1 cellular context compared by ENCODE assay signal in genomic region chr4:166735553-166735952, GRCh38.
TF ChIP-seq lines count a peak whose summit lies in the region.

No MANE protein-coding gene starts in this region.

TF ChIP-seq in GM12878, 131 proteins besides CTCF, POLR2A, EP300 and RAD21 (continued from another document):
- TF ChIP-seq ATF2 (IDR thresholded peaks at IDR 0.05; ENCODE audit: low read length) = no peak
- no peak for TF ChIP-seq FOXK2 (IDR thresholded peaks at IDR 0.05)
- no peak for TF ChIP-seq ZNF384 (IDR thresholded peaks at IDR 0.05; ENCODE audit: borderline replicate concordance, low read depth, low read length)
- TF ChIP-seq SMC3 (IDR thresholded peaks at IDR 0.05; ENCODE audit: borderline replicate concordance, low read length) = no peak
- TF ChIP-seq CEBPB (IDR thresholded peaks at IDR 0.05; ENCODE audit: borderline replicate concordance in 1 of 2, low read depth in 2 of 2, low read length in 2 of 2) = no peak
